Comparison of ENCODE assay signal across 19 cellular contexts in the genomic region with DNA sequence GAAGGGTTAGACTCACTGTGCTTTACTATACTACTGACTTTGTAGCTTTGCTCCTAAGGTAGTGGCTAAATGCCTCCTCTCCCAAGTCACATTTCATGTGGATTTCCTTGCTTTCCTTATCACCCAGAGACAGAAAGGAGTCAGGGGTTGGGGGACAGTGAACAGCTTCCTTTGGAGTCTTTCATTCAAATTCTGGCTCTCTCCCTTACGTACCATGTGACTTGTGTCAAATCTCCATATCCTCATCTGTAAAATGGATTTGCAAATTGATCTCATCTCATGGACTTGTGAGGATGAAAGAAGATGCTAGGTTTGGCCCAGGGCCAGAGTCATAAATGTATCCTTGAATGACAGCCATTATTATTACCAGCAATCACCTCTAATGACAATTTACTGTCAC.
"Had no signal": no experiment of that assay in that cellular context is flagged by ENCODE, and none has a peak within 500 bp of the region (broad histone marks: within the 10 kb centered on the region; RNA-seq: fewer than 3 reads in every experiment).

No MANE protein-coding gene starts in this region.

- FAIRE-seq: colon, islet of Langerhans, pancreas, small intestine, TTC549 had no signal

- H3K9me3 ChIP-seq: esophagus squamous epithelium, heart left ventricle, neutrophil, pancreas, testis, vagina had no signal

- ATAC-seq: activated CD8-positive, alpha-beta T cell treated with anti-CD3 and anti-CD28 coated beads, Interleukin-2, amount 10 ng/mL, durations not matched to agents 7 days and 5 days; activated naive CD8-positive, alpha-beta T cell treated with anti-CD3 and anti-CD28 coated beads, Interleukin-2, amount 50 U/mL, for 24 hours; right cardiac atrium; stimulated activated memory B cell treated with anti-CD40 and anti-IgM and Interleukin-4, amounts not matched to agents 10 μg/mL and 1 μg/mL and 100 μg/mL, for 72 hours had no signal

- H3K27me3 ChIP-seq: testis had no signal

- DNase-seq: activated CD4-positive, alpha-beta T cell treated with anti-CD3 and anti-CD28 coated beads, Interleukin-2, amount 50 U/mL, for 1 hour; activated CD4-positive, CD25-positive, alpha-beta regulatory T cell treated with anti-CD3 and anti-CD28 coated beads, Interleukin-2, amount 50 U/mL, for 72 hours; activated CD8-positive, alpha-beta T cell treated with anti-CD3 and anti-CD28 coated beads, Interleukin-2, amount 10 ng/mL, durations not matched to agents 7 days and 5 days; activated gamma-delta T cell; activated naive CD4-positive, alpha-beta T cell treated with anti-CD3 and anti-CD28 coated beads, Interleukin-2, amount 50 U/mL, for 16 hours; activated naive CD8-positive, alpha-beta T cell treated with anti-CD3 and anti-CD28 coated beads, Interleukin-2, amount 50 U/mL, for 24 hours; esophagus squamous epithelium; heart left ventricle; pancreas; right cardiac atrium; small intestine; testis; WERI-Rb-1 had no signal

- H3K27ac ChIP-seq: esophagus squamous epithelium, neutrophil, pancreas, testis, vagina, WERI-Rb-1 had no signal

- H3K4me3 ChIP-seq: esophagus squamous epithelium, heart left ventricle, pancreas, testis, vagina had no signal

- H3K36me3 ChIP-seq: esophagus squamous epithelium, heart left ventricle, neutrophil, pancreas, vagina had no signal
